ENCODE assay signal across 16 cellular contexts in the genomic region with DNA sequence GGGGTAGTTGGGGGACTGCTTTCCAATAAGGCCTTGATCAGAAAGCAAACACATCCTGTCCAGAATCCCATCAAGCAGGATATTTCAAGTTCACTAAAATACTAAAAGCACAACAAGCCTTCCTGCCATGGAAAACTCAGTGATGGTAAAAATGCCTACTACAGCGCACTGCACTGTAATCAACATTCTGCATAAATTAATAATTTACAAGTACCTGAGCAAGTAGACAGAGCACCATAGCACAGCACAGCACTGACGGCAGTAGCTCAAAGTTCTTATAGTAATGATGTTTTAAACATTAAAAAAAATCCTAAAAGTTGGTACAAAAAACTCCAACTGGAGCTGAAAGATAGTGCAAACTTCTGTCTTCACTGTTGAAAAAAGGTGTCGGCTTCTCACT.
A peak's percentile ranks its signal among the peaks of the same experiment; 100 is the strongest.
DNase-seq lines count a peak whose midpoint lies in the region; ATAC-seq and TF ChIP-seq lines count a peak whose summit lies in the region.
"Had no signal": no experiment of that assay in that cellular context is flagged by ENCODE, and none has a peak within 500 bp of the region (broad histone marks: within the 10 kb centered on the region; RNA-seq: fewer than 3 reads in every experiment).

No MANE protein-coding gene starts in this region.

- TF ChIP-seq CTCF in activated B cell treated with CpG ODN at 0.5 μM for 24 hours (IDR thresholded peaks at IDR 0.05): no peak

- H4K8ac ChIP-seq in neuronal stem cell (ENCODE audit: low read depth, low read length): no peak overlapping the region

- H3K9me3 Mint-ChIP-seq in activated B cell treated with CpG ODN at 0.5 μM for 24 hours: no peaks in the 10 kb centered on the region
- peaks cover 0 to 2% (median 0%) of the 10 kb centered on the region in 6 donors for H3K9me3 Mint-ChIP-seq in immature natural killer cell
- H3K9me3 Mint-ChIP-seq: CD8-positive, alpha-beta T cell; GM23338 had no signal

- H3K9me3 ChIP-seq in neuronal stem cell (replicated peaks in 1 of 2; ENCODE audit: control insufficient read depth in 2 of 2, insufficient read depth in 1 of 2, low read depth in 1 of 2, low read length in 2 of 2): no peaks in the 10 kb centered on the region

- H3K23ac ChIP-seq in neuronal stem cell (ENCODE audit: low read depth, low read length, poor library complexity): no peak overlapping the region

- no peak overlapping the region for H3K4ac ChIP-seq in neuronal stem cell (ENCODE audit: low read length)

- H3K4me1 Mint-ChIP-seq in activated B cell treated with CpG ODN at 0.5 μM for 24 hours (peaks cover 3% of the 10 kb centered on the region), immature natural killer cell (peaks cover 25% of the 10 kb centered on the region in 2 donors)
- H3K4me1 Mint-ChIP-seq: B cell had no signal

- no peak overlapping the region for H3K9ac ChIP-seq in neuronal stem cell (ENCODE audit: low read depth, low read length, poor library complexity)
- H3K9ac ChIP-seq: BLaER1 treated with 17β-estradiol and CSF1 and Interleukin-3, amounts not matched to agents 10 nM and 100 nM had no signal

- ATAC-seq in activated B cell treated with CpG ODN at 0.5 μM for 24 hours (ENCODE audit: low read depth) (no peak), GM18519 (IDR thresholded peaks at IDR 0.05; ENCODE audit: low FRiP score, unreplicated experiment) (no peak), HG03025 (IDR thresholded peaks at IDR 0.05; ENCODE audit: low FRiP score, unreplicated experiment) (no peak)
- ATAC-seq: CD8-positive, alpha-beta T cell; GM12878; GM23338 had no signal

- no peak overlapping the region for H2BK12ac ChIP-seq in neuronal stem cell (ENCODE audit: low read length)

- no peak overlapping the region for H3K18ac ChIP-seq in neuronal stem cell (ENCODE audit: low read length)

- H3K4me1 ChIP-seq in neuronal stem cell (ENCODE audit: control insufficient read depth in 2 of 2, insufficient read depth in 1 of 2, low read depth in 1 of 2, low read length in 2 of 2): peaks cover 6 to 25% of the 10 kb centered on the region in 2 donors

- H2BK120ac ChIP-seq in neuronal stem cell (ENCODE audit: low read depth, low read length): no peak overlapping the region

- intact Hi-C loops in activated B cell treated with CpG ODN at 0.5 μM for 24 hours (cut with micrococcal nuclease): no loop called here

- H3K27me3 Mint-ChIP-seq in activated B cell treated with CpG ODN at 0.5 μM for 24 hours: no peaks in the 10 kb centered on the region
- H3K27me3 Mint-ChIP-seq in immature natural killer cell (ENCODE audit: low read depth in 3 of 3): peaks cover 0 to 3% (median 2%) of the 10 kb centered on the region in 3 donors

- H4K91ac ChIP-seq in neuronal stem cell (ENCODE audit: low read depth, low read length, poor library complexity): no peak overlapping the region

- no peak overlapping the region for H3K4me2 ChIP-seq in neuronal stem cell (ENCODE audit: insufficient read depth, low read length, poor library complexity, severe bottlenecking)
- H3K4me2 ChIP-seq: BLaER1 treated with 17β-estradiol and CSF1 and Interleukin-3, amounts not matched to agents 10 nM and 100 nM; GM23338 had no signal

- H2AFZ ChIP-seq in neuronal stem cell (ENCODE audit: low read length): peak overlapping the region; percentile 36
- H2AFZ ChIP-seq: GM23338 had no signal

- H3K4me3 ChIP-seq in neuronal stem cell (ENCODE audit: low read length in 2 of 2): no peak overlapping the region
- H3K4me3 ChIP-seq: BLaER1 treated with 17β-estradiol and CSF1 and Interleukin-3, amounts not matched to agents 10 nM and 100 nM; GM12878; GM23338 had no signal

- no peaks in the 10 kb centered on the region for H3K36me3 Mint-ChIP-seq in activated B cell treated with CpG ODN at 0.5 μM for 24 hours (ENCODE audit: low read depth)
- peaks cover 0 to 4% (median 0%) of the 10 kb centered on the region in 3 donors for H3K36me3 Mint-ChIP-seq in immature natural killer cell
- H3K36me3 Mint-ChIP-seq: CD8-positive, alpha-beta T cell had no signal

- DNase-seq in activated B cell treated with CpG ODN at 0.5 μM for 24 hours: no peak
- no peak for DNase-seq in immature natural killer cell
- DNase-seq in neuronal stem cell (ENCODE audit: low spot score): no peak
- DNase-seq in NCI-H146 (lab: John Stamatoyannopoulos, UW): no peak
- DNase-seq: CD8-positive, alpha-beta T cell; DMS 273 treated with DMSO at 0.1 percent for 48 hours; DND-41; EL; HCEC 1CT had no signal

- H2BK15ac ChIP-seq in neuronal stem cell (ENCODE audit: low read length): no peak overlapping the region

- no peaks in the 10 kb centered on the region for H3K27me3 ChIP-seq in neuronal stem cell (ENCODE audit: control insufficient read depth in 3 of 3, insufficient read depth in 3 of 3, low read depth in 1 of 3, low read length in 3 of 3)
- H3K27me3 ChIP-seq: BLaER1 treated with 17β-estradiol and CSF1 and Interleukin-3, amounts not matched to agents 10 nM and 100 nM had no signal

- CTCF ChIA-PET in activated B cell treated with CpG ODN at 0.5 μM for 24 hours (lab: Charles Lee): no interaction called here

- POLR2A ChIA-PET in activated B cell treated with CpG ODN at 0.5 μM for 24 hours (lab: Charles Lee): no interaction called here

- H3K27ac ChIP-seq in neuronal stem cell (replicated peaks; ENCODE audit: low read length): no peak overlapping the region
- H3K27ac ChIP-seq: BLaER1 treated with 17β-estradiol and CSF1 and Interleukin-3, amounts not matched to agents 10 nM and 100 nM; HL-60 had no signal

- no peaks in the 10 kb centered on the region for H3K79me1 ChIP-seq in neuronal stem cell (ENCODE audit: low read depth, low read length)

- H3K27ac Mint-ChIP-seq in activated B cell treated with CpG ODN at 0.5 μM for 24 hours: peak overlapping the region; percentile 6
- H3K27ac Mint-ChIP-seq in immature natural killer cell: peak overlapping the region in 5 of 6 donors; percentile 0 to 83 (median 33)
- H3K27ac Mint-ChIP-seq: B cell; CD8-positive, alpha-beta T cell; GM23338 had no signal

- H2BK5ac ChIP-seq in neuronal stem cell (ENCODE audit: low read length): no peak overlapping the region

- H3K14ac ChIP-seq in neuronal stem cell (ENCODE audit: low read length): no peak overlapping the region

- H3K4me3 Mint-ChIP-seq in activated B cell treated with CpG ODN at 0.5 μM for 24 hours (no peak overlapping the region), immature natural killer cell (no peak overlapping the region)
- H3K4me3 Mint-ChIP-seq: B cell; CD8-positive, alpha-beta T cell; GM23338 had no signal

- WGBS in neuronal stem cell (ENCODE audit: extremely low coverage in 2 of 2, insufficient read length in 2 of 2, insufficient replicate concordance in 1 of 2), 2 donors: no CpG with 5 or more reads among the region's 3 CpGs

- H3K36me3 ChIP-seq in neuronal stem cell (replicated peaks in 1 of 2; ENCODE audit: control insufficient read depth in 2 of 2, insufficient read depth in 2 of 2, low read length in 2 of 2): no peaks in the 10 kb centered on the region
- H3K36me3 ChIP-seq: BLaER1 treated with 17β-estradiol and CSF1 and Interleukin-3, amounts not matched to agents 10 nM and 100 nM had no signal

- no peak overlapping the region for H2AK5ac ChIP-seq in neuronal stem cell (ENCODE audit: low read depth, low read length)
